In the genomic region with DNA sequence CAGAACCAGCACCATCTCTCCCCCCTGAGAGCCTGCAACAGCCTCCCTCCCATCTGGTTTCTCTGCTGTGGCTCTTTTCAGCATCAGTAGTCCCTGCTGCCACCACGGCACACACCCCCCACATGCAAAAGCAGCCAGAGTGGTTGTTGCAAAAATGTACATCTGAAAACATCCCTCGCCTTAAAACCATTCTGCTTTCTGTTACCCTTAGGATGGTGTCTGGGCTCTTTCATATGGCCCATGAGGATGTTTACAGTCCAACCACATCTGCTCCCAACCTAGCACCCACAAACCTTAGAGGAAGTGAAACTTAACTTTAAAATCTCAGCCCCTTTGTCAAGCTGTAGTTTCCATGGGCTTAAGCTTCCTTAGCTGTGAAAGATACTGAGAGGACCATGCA, we compare ENCODE assay signal across 8 cellular contexts. TPM values are rescaled to one million over a fixed set of nuclear protein-coding genes. Genes with fewer than 3 reads are reported as not detected.
A peak's percentile ranks its signal among the peaks of the same experiment; 100 is the strongest.
DNase-seq lines count a peak whose midpoint lies in the region; ATAC-seq, FAIRE-seq and TF ChIP-seq lines count a peak whose summit lies in the region.

No MANE protein-coding gene starts in this region.

- no peaks in the 10 kb centered on the region; the same call in 1 of the 2 replicates for H4K20me1 ChIP-seq in PC-9 (ENCODE audit: insufficient read depth)
- H4K20me1 ChIP-seq in endothelial cell of umbilical vein (replicated peaks; ENCODE audit: control insufficient read depth, extremely low read depth, insufficient read depth, low read length): no peaks in the 10 kb centered on the region

- no peak for TF ChIP-seq CTCF in PC-9 (conservative IDR thresholded peaks at IDR 0.05)
- TF ChIP-seq CTCF in endothelial cell of umbilical vein (IDR thresholded peaks at IDR 0.05; ENCODE audit: extremely low read depth in 1 of 2, insufficient read depth in 1 of 2, low read depth in 1 of 2, low read length in 2 of 2): no peak
- no peak for TF ChIP-seq CTCF in omental fat pad (IDR thresholded peaks at IDR 0.05)

- dilution Hi-C loops in endothelial cell of umbilical vein (cut with MboI; ENCODE audit: extremely low pct_ligation_motif_present, low sequenced_read_pairs): loop anchor here (5.0 kb wide), 1 partner anchor 84 kb away; a partner anchor contains a TSS

- H3K4me1 ChIP-seq in PC-9 (replicated peaks; ENCODE audit: insufficient read depth): peaks cover 16% of the 10 kb centered on the region
- peaks cover 18% of the 10 kb centered on the region for H3K4me1 ChIP-seq in endothelial cell of umbilical vein (ENCODE audit: control insufficient read depth, extremely low read depth, insufficient read depth, low read length)

- no peak overlapping the region for H3K27ac ChIP-seq in PC-9
- no peak overlapping the region for H3K27ac ChIP-seq in endothelial cell of umbilical vein (ENCODE audit: insufficient read depth, low read depth, low read length)

- H3K4me2 ChIP-seq in PC-9 (peak overlapping the region; percentile 92), endothelial cell of umbilical vein (ENCODE audit: insufficient read depth, low read length) (peak overlapping the region; percentile 53)

- H3K79me2 ChIP-seq in PC-9 (ENCODE audit: low read depth): peaks cover 27% of the 10 kb centered on the region
- H3K79me2 ChIP-seq in endothelial cell of umbilical vein (ENCODE audit: control insufficient read depth, insufficient read depth, low read length): peaks cover 35% of the 10 kb centered on the region

- H3K9me2 ChIP-seq in PC-9 (ENCODE audit: insufficient read depth): no peaks in the 10 kb centered on the region

- POLR2A ChIA-PET in PC-9 (lab: Charles Lee; ENCODE audit: unreplicated experiment): no interaction called here
- POLR2A ChIA-PET in endothelial cell of umbilical vein (lab: Charles Lee): interaction anchor here (1.4 kb wide), 1 partner anchor 70 kb away, joined by 5 read pairs; no protein-coding TSS in a partner anchor

- H3K4me3 ChIP-seq in PC-9 (peak overlapping the region; percentile 95; the same call in 1 of the 2 replicates), endothelial cell of umbilical vein (replicated peaks in 1 of 3; ENCODE audit: insufficient read depth in 1 of 3, low read depth in 1 of 3, low read length in 3 of 3) (no peak overlapping the region)

- intact Hi-C loops in PC-9 (cut with micrococcal nuclease; ENCODE audit: unreplicated experiment) (loop anchor here (5.0 kb wide), 1 partner anchor 74 kb away; no protein-coding TSS in a partner anchor), endothelial cell of umbilical vein (cut with micrococcal nuclease) (no loop called here), sciatic nerve (cut with DNase I) (no loop called here)

- no peaks in the 10 kb centered on the region for H3F3A ChIP-seq in PC-9 (ENCODE audit: insufficient read depth, low read depth)

- CTCF ChIA-PET in PC-9 (lab: Charles Lee): interaction anchor here (1.5 kb wide), 1 partner anchor 18 kb away, joined by 6 read pairs; no protein-coding TSS in a partner anchor
- CTCF ChIA-PET in endothelial cell of umbilical vein (lab: Charles Lee): interaction anchor here (1.0 to 3.2 kb wide), 6 partner anchors 17 to 184 kb away, joined by 3 to 24 read pairs (median 10); no protein-coding TSS in a partner anchor

- TF ChIP-seq POLR2A in endothelial cell of umbilical vein (IDR thresholded peaks at IDR 0.05; ENCODE audit: low read depth, low read length): no peak

- H3K9me1 ChIP-seq in endothelial cell of umbilical vein (replicated peaks; ENCODE audit: control insufficient read depth, extremely low read depth, insufficient read depth, low read length): no peaks in the 10 kb centered on the region

- H3K9ac ChIP-seq in endothelial cell of umbilical vein (replicated peaks; ENCODE audit: extremely low read depth, insufficient read depth, low read length): no peak overlapping the region

- no peak for FAIRE-seq in endothelial cell of umbilical vein (lab: Jason Lieb, UNC)

- BruUV-seq in PC-9 (replicated peaks; lab: Mats Ljungman, UMichigan) (no TSS peak), endothelial cell of umbilical vein (replicated peaks; lab: Mats Ljungman, UMichigan) (TSS peak; percentile 41)

- H2AFZ ChIP-seq in PC-9 (no peak overlapping the region), endothelial cell of umbilical vein (ENCODE audit: low read depth, low read length) (no peak overlapping the region)

- ATAC-seq in HG02852 (IDR thresholded peaks at IDR 0.05; ENCODE audit: unreplicated experiment) (peak; percentile 75), sciatic nerve (peak; percentile 4), omental fat pad (ENCODE audit: low FRiP score) (no peak)

- H3K36me3 ChIP-seq in PC-9 (ENCODE audit: low read depth): no peaks in the 10 kb centered on the region
- no peaks in the 10 kb centered on the region for H3K36me3 ChIP-seq in endothelial cell of umbilical vein (ENCODE audit: control insufficient read depth in 2 of 2, extremely low read depth in 1 of 2, insufficient read depth in 2 of 2, low read length in 2 of 2)

- H3K27me3 ChIP-seq in PC-9 (ENCODE audit: insufficient read depth, low read depth) (no peaks in the 10 kb centered on the region), endothelial cell of umbilical vein (ENCODE audit: control insufficient read depth in 2 of 2, insufficient read depth in 2 of 2, low read length in 2 of 2) (no peaks in the 10 kb centered on the region)

- peak; percentile 38 for DNase-seq in activated gamma-delta T cell treated with Interleukin-2 at 50 U/mL for 16 hours
- DNase-seq in activated gamma-delta T cell (lab: John Stamatoyannopoulos, UW): no peak
- DNase-seq in PC-9: no peak
- no peak for DNase-seq in endothelial cell of umbilical vein (ENCODE audit: low read depth, low spot score)
- no peak for DNase-seq in sciatic nerve (ENCODE audit: low spot score)
- DNase-seq in omental fat pad (ENCODE audit: low spot score): no peak
- DNase-seq in GDM1 (lab: John Stamatoyannopoulos, UW): no peak

- no peaks in the 10 kb centered on the region for H3K9me3 ChIP-seq in PC-9 (ENCODE audit: insufficient read depth, low read depth)
- H3K9me3 ChIP-seq in endothelial cell of umbilical vein (replicated peaks; ENCODE audit: control insufficient read depth, insufficient read depth, low read length): no peaks in the 10 kb centered on the region

RNA-seq across cellular contexts. Expression of a gene that starts 0.8 kb away (rescaled TPM):
- total RNA-seq in PC-9 (2021) (9.0 and 9.5 TPM in 2 replicates), endothelial cell of umbilical vein (6.3 and 7.8 TPM in 2 replicates), sciatic nerve (13.4 TPM), omental fat pad (1 to 10 TPM; 2.6 to 9.9 (median 2.9) TPM)
- 4.7 and 4.8 TPM in 2 replicates for polyA plus RNA-seq in endothelial cell of umbilical vein
- 1.8 and 2.6 TPM in 2 replicates for polyA plus RNA-seq in endothelial cell of umbilical vein (2011; cell fraction: cytosol; rRNA removed)
- polyA plus RNA-seq in endothelial cell of umbilical vein (2011; cell fraction: nucleus; rRNA removed): 37.7 and 45.2 TPM in 2 replicates
- polyA plus RNA-seq in endothelial cell of umbilical vein (2012): 2.9 and 3.0 TPM in 2 replicates
- polyA minus RNA-seq in endothelial cell of umbilical vein: 7.2 and 21.0 TPM in 2 replicates
- polyA minus RNA-seq in endothelial cell of umbilical vein (2011; cell fraction: cytosol; rRNA and poly(A)+ RNA removed): 1.0 TPM
- polyA minus RNA-seq in endothelial cell of umbilical vein (2011; cell fraction: nucleus; rRNA and poly(A)+ RNA removed): 18.8 and 22.5 TPM in 2 replicates

RNA-seq across cellular contexts. Expression of a gene that starts 0.9 kb away (rescaled TPM):
- total RNA-seq in PC-9 (2021): 43.4 and 44.4 TPM in 2 replicates
- total RNA-seq in endothelial cell of umbilical vein: 68.0 and 74.7 TPM in 2 replicates
- polyA plus RNA-seq in endothelial cell of umbilical vein: 62.5 and 68.0 TPM in 2 replicates
- 44.1 and 52.8 TPM in 2 replicates for polyA plus RNA-seq in endothelial cell of umbilical vein (2011; cell fraction: cytosol; rRNA removed)
- polyA plus RNA-seq in endothelial cell of umbilical vein (2011; cell fraction: nucleus; rRNA removed): 226 and 257 TPM in 2 replicates
- polyA plus RNA-seq in endothelial cell of umbilical vein (2012): 45.8 and 53.6 TPM in 2 replicates
- 75.0 and 85.5 TPM in 2 replicates for polyA minus RNA-seq in endothelial cell of umbilical vein
- 25.7 TPM for polyA minus RNA-seq in endothelial cell of umbilical vein (2011; cell fraction: cytosol; rRNA and poly(A)+ RNA removed)
- 61.1 and 70.4 TPM in 2 replicates for polyA minus RNA-seq in endothelial cell of umbilical vein (2011; cell fraction: nucleus; rRNA and poly(A)+ RNA removed)
- total RNA-seq in sciatic nerve: 55.8 TPM
- total RNA-seq in omental fat pad: 10 to 100 TPM; 38.7 to 56.4 (median 51.0) TPM

RNA-seq across cellular contexts. Expression of a gene that starts 45.1 kb away (rescaled TPM):
- total RNA-seq in PC-9 (2021): 9.2 and 10.3 TPM in 2 replicates
- total RNA-seq in endothelial cell of umbilical vein: 13.2 and 14.9 TPM in 2 replicates
- polyA plus RNA-seq in endothelial cell of umbilical vein: 26.5 and 33.7 TPM in 2 replicates
- 27.3 and 34.2 TPM in 2 replicates for polyA plus RNA-seq in endothelial cell of umbilical vein (2011; cell fraction: cytosol; rRNA removed)
- polyA plus RNA-seq in endothelial cell of umbilical vein (2011; cell fraction: nucleus; rRNA removed): 74.3 and 77.1 TPM in 2 replicates
- polyA plus RNA-seq in endothelial cell of umbilical vein (2012): 18.2 and 22.1 TPM in 2 replicates
- polyA minus RNA-seq in endothelial cell of umbilical vein: 30.1 and 41.8 TPM in 2 replicates
- 11.6 TPM for polyA minus RNA-seq in endothelial cell of umbilical vein (2011; cell fraction: cytosol; rRNA and poly(A)+ RNA removed)
- polyA minus RNA-seq in endothelial cell of umbilical vein (2011; cell fraction: nucleus; rRNA and poly(A)+ RNA removed): 46.5 and 58.1 TPM in 2 replicates
- 51.7 TPM for total RNA-seq in sciatic nerve
- 100 to 1,000 TPM in 2 of 4 donors, 10 to 100 TPM in 2; 52.0 to 321 (median 90.8) TPM for total RNA-seq in omental fat pad

RNA-seq across cellular contexts. Expression of a gene that starts 56.5 kb away (rescaled TPM):
- total RNA-seq in PC-9 (2021) (26.0 and 31.2 TPM in 2 replicates), endothelial cell of umbilical vein (25.3 and 31.2 TPM in 2 replicates), sciatic nerve (49.1 TPM), omental fat pad (10 to 100 TPM; 16.7 to 37.2 (median 22.7) TPM)
- polyA plus RNA-seq in endothelial cell of umbilical vein: 11.5 and 13.7 TPM in 2 replicates
- 12.0 and 12.2 TPM in 2 replicates for polyA plus RNA-seq in endothelial cell of umbilical vein (2011; cell fraction: cytosol; rRNA removed)
- 28.9 and 33.9 TPM in 2 replicates for polyA plus RNA-seq in endothelial cell of umbilical vein (2011; cell fraction: nucleus; rRNA removed)
- polyA plus RNA-seq in endothelial cell of umbilical vein (2012): 19.0 and 25.6 TPM in 2 replicates
- polyA minus RNA-seq in endothelial cell of umbilical vein: 23.7 and 39.7 TPM in 2 replicates
- 18.0 TPM for polyA minus RNA-seq in endothelial cell of umbilical vein (2011; cell fraction: cytosol; rRNA and poly(A)+ RNA removed)
- polyA minus RNA-seq in endothelial cell of umbilical vein (2011; cell fraction: nucleus; rRNA and poly(A)+ RNA removed): 27.3 and 32.9 TPM in 2 replicates

RNA-seq across cellular contexts. Expression of a gene that starts 56.6 kb away (rescaled TPM):
- not detected in 2 replicates for total RNA-seq in PC-9 (2021)
- 0.07 TPM in 1 of 2 replicates, not detected in the other for total RNA-seq in endothelial cell of umbilical vein
- 0.05 and 0.06 TPM in 2 replicates for polyA plus RNA-seq in endothelial cell of umbilical vein
- 0.01 TPM in 1 of 2 replicates, not detected in the other for polyA plus RNA-seq in endothelial cell of umbilical vein (2011; cell fraction: cytosol; rRNA removed)
- 0.36 and 0.50 TPM in 2 replicates for polyA plus RNA-seq in endothelial cell of umbilical vein (2011; cell fraction: nucleus; rRNA removed)
- polyA plus RNA-seq in endothelial cell of umbilical vein (2012): 0.04 TPM in 1 of 2 replicates, not detected in the other
- polyA minus RNA-seq in endothelial cell of umbilical vein: 0.04 and 0.10 TPM in 2 replicates
- not detected for polyA minus RNA-seq in endothelial cell of umbilical vein (2011; cell fraction: cytosol; rRNA and poly(A)+ RNA removed)
- 0.19 TPM in 2 replicates for polyA minus RNA-seq in endothelial cell of umbilical vein (2011; cell fraction: nucleus; rRNA and poly(A)+ RNA removed)
- total RNA-seq in sciatic nerve: 0.71 TPM
- under 1 TPM; 0.31 to 0.63 (median 0.46) TPM for total RNA-seq in omental fat pad
